Comparison of ENCODE assay signal across 8 cellular contexts in the genomic region with DNA sequence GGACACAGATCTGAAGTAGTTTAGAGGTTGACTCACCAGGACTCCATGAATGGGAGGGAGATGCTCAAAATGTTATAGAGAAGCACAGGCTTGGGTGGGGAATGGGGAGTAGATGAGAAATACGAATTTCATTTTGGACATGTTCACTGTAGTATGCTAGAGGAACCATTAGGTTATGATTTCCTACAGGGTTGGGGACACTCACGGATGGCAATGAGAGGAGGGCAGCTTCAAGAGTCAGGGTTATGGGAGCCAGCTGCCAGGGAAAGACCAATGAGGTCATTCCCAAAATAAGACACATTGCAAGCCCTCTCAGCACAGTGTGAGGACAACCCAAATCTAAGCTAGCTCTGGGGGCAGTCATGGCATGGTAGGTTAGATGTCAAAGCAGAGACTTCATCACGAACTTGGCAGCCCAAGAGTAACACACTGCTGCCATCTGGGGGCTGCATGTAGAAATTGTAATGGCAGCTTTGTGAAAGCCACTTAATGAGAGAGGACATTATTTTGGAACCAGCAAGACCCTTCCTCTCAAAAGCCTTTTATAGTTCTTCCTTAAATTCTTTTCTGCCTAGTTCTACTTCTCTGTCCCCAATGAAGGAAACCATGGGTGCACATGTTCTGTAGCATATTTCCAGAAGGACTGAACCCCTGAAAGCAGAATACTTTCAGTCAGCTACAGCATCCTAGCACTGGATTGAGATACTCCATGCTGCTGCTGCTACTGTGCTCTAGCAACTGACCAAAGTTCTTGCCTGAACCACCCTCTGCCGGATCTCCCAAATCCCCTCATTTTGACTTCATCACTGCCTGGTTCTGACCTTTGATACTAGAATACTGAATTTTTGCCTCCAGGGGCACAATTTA. TPM values are rescaled to one million over a fixed set of nuclear protein-coding genes. Genes with fewer than 3 reads are reported as not detected.
A peak's percentile ranks its signal among the peaks of the same experiment; 100 is the strongest.
DNase-seq lines count a peak whose midpoint lies in the region; ATAC-seq and TF ChIP-seq lines count a peak whose summit lies in the region.

No MANE protein-coding gene starts in this region.

- DNase-seq in activated T-cell treated with anti-CD3 and anti-CD28 coated beads for 24 hours (ENCODE audit: low read depth) (peak; percentile 16), MM.1S (peak; percentile 51), SK-N-DZ (ENCODE audit: low spot score) (peak; percentile 50), caudate nucleus (lab: John Stamatoyannopoulos, UW) (peak in 34 of 61 donors; percentile 0 to 40 (median 7)), left lung (no peak)
- DNase-seq in activated T-cell treated with anti-CD3 and anti-CD28 coated beads, Interleukin-2, amount 50 U/mL, for 24 hours = no peak
- DNase-seq in stimulated activated naive CD8-positive, alpha-beta T cell treated with anti-CD3 and anti-CD28 coated beads, Interleukin-15, amount 100 ng/mL, for 72 hours = peak; percentile 21 to 37
- no peak for DNase-seq in activated T-helper 2 cell treated with anti-CD3 and anti-CD28 coated beads, Interferon-gamma antibody, Interleukin-2, Interleukin-4, amounts not matched to agents 10 μg/mL and 5 μg/mL and 100 μg/mL, durations not matched to agents 14 hours and 24 hours and 36 hours (ENCODE audit: low spot score)

- H3K9me3 ChIP-seq in MM.1S (replicated peaks; ENCODE audit: insufficient read depth, low read length) (no peaks in the 10 kb centered on the region), left lung (no peaks in the 10 kb centered on the region)

- peak; percentile 90 for ATAC-seq in left lung
- ATAC-seq in stimulated activated naive CD8-positive, alpha-beta T cell treated with anti-CD3 and anti-CD28 coated beads, Interleukin-15, amount 100 ng/mL, for 72 hours = peak; percentile 57

- no peaks in the 10 kb centered on the region for H4K20me1 ChIP-seq in MM.1S (ENCODE audit: insufficient read depth, low read length)

- H3K4me1 Mint-ChIP-seq in activated T-cell treated with anti-CD3 and anti-CD28 coated beads, Interleukin-2, amount 50 U/mL, for 24 hours (ENCODE audit: low read depth) = no peaks in the 10 kb centered on the region
- no peaks in the 10 kb centered on the region for H3K4me1 Mint-ChIP-seq in stimulated activated naive CD8-positive, alpha-beta T cell treated with anti-CD3 and anti-CD28 coated beads, Interleukin-15, amount 100 ng/mL, for 72 hours
- no peaks in the 10 kb centered on the region for H3K4me1 Mint-ChIP-seq in activated T-helper 2 cell treated with anti-CD3 and anti-CD28 coated beads, Interferon-gamma antibody, Interleukin-2, Interleukin-4, amounts not matched to agents 10 μg/mL and 5 μg/mL and 100 μg/mL, durations not matched to agents 14 hours and 24 hours and 36 hours (ENCODE audit: low read depth)

- no peaks in the 10 kb centered on the region for H3K4me1 ChIP-seq in MM.1S (ENCODE audit: low read length)
- H3K4me1 ChIP-seq in left lung = peaks cover 0 to 6% of the 10 kb centered on the region in 2 donors

- H3K27me3 Mint-ChIP-seq in activated T-cell treated with anti-CD3 and anti-CD28 coated beads, Interleukin-2, amount 50 U/mL, for 24 hours = peaks cover 42% of the 10 kb centered on the region
- H3K27me3 Mint-ChIP-seq in stimulated activated naive CD8-positive, alpha-beta T cell treated with anti-CD3 and anti-CD28 coated beads, Interleukin-15, amount 100 ng/mL, for 72 hours = peaks cover 9% of the 10 kb centered on the region
- H3K27me3 Mint-ChIP-seq in activated T-helper 2 cell treated with anti-CD3 and anti-CD28 coated beads, Interferon-gamma antibody, Interleukin-2, Interleukin-4, amounts not matched to agents 10 μg/mL and 5 μg/mL and 100 μg/mL, durations not matched to agents 14 hours and 24 hours and 36 hours (ENCODE audit: low read depth) = peaks cover 6% of the 10 kb centered on the region

- H3K27ac Mint-ChIP-seq in activated T-cell treated with anti-CD3 and anti-CD28 coated beads, Interleukin-2, amount 50 U/mL, for 24 hours = no peak overlapping the region
- no peak overlapping the region for H3K27ac Mint-ChIP-seq in stimulated activated naive CD8-positive, alpha-beta T cell treated with anti-CD3 and anti-CD28 coated beads, Interleukin-15, amount 100 ng/mL, for 72 hours
- H3K27ac Mint-ChIP-seq in activated T-helper 2 cell treated with anti-CD3 and anti-CD28 coated beads, Interferon-gamma antibody, Interleukin-2, Interleukin-4, amounts not matched to agents 10 μg/mL and 5 μg/mL and 100 μg/mL, durations not matched to agents 14 hours and 24 hours and 36 hours = no peak overlapping the region

- TF ChIP-seq CTCF in MM.1S (IDR thresholded peaks at IDR 0.05; ENCODE audit: low read length) (peak; percentile 66), left lung (IDR thresholded peaks at IDR 0.05) (peak; percentile 52 to 64)

- H3K9me3 Mint-ChIP-seq in activated T-cell treated with anti-CD3 and anti-CD28 coated beads, Interleukin-2, amount 50 U/mL, for 24 hours = no peaks in the 10 kb centered on the region
- no peaks in the 10 kb centered on the region for H3K9me3 Mint-ChIP-seq in stimulated activated naive CD8-positive, alpha-beta T cell treated with anti-CD3 and anti-CD28 coated beads, Interleukin-15, amount 100 ng/mL, for 72 hours
- no peaks in the 10 kb centered on the region for H3K9me3 Mint-ChIP-seq in activated T-helper 2 cell treated with anti-CD3 and anti-CD28 coated beads, Interferon-gamma antibody, Interleukin-2, Interleukin-4, amounts not matched to agents 10 μg/mL and 5 μg/mL and 100 μg/mL, durations not matched to agents 14 hours and 24 hours and 36 hours

- no peak overlapping the region for H3K9ac ChIP-seq in MM.1S (ENCODE audit: low read length)

- no peak overlapping the region for H3K4me2 ChIP-seq in MM.1S (ENCODE audit: low read depth, low read length)

- H3K79me2 ChIP-seq in MM.1S (ENCODE audit: low read length) = no peaks in the 10 kb centered on the region

- H3K36me3 ChIP-seq in MM.1S (replicated peaks; ENCODE audit: insufficient read depth, low read length) (no peaks in the 10 kb centered on the region), left lung (no peaks in the 10 kb centered on the region)

- no peak overlapping the region for H3K4me3 Mint-ChIP-seq in activated T-cell treated with anti-CD3 and anti-CD28 coated beads, Interleukin-2, amount 50 U/mL, for 24 hours
- no peak overlapping the region for H3K4me3 Mint-ChIP-seq in stimulated activated naive CD8-positive, alpha-beta T cell treated with anti-CD3 and anti-CD28 coated beads, Interleukin-15, amount 100 ng/mL, for 72 hours
- H3K4me3 Mint-ChIP-seq in activated T-helper 2 cell treated with anti-CD3 and anti-CD28 coated beads, Interferon-gamma antibody, Interleukin-2, Interleukin-4, amounts not matched to agents 10 μg/mL and 5 μg/mL and 100 μg/mL, durations not matched to agents 14 hours and 24 hours and 36 hours (ENCODE audit: low read depth) = no peak overlapping the region

- no peaks in the 10 kb centered on the region for H3K36me3 Mint-ChIP-seq in activated T-cell treated with anti-CD3 and anti-CD28 coated beads, Interleukin-2, amount 50 U/mL, for 24 hours (ENCODE audit: low read depth)
- no peaks in the 10 kb centered on the region for H3K36me3 Mint-ChIP-seq in activated T-helper 2 cell treated with anti-CD3 and anti-CD28 coated beads, Interferon-gamma antibody, Interleukin-2, Interleukin-4, amounts not matched to agents 10 μg/mL and 5 μg/mL and 100 μg/mL, durations not matched to agents 14 hours and 24 hours and 36 hours (ENCODE audit: low read depth)

- no peaks in the 10 kb centered on the region for H3K9me2 ChIP-seq in MM.1S (replicated peaks; ENCODE audit: insufficient read depth, low read length)

- no peak overlapping the region for H3K4me3 ChIP-seq in MM.1S (ENCODE audit: low read length)
- no peak overlapping the region for H3K4me3 ChIP-seq in left lung

- no peaks in the 10 kb centered on the region for H3F3A ChIP-seq in MM.1S (ENCODE audit: insufficient read depth, low read length)

- intact Hi-C loops in left lung (cut with DNase I) = no loop called here
- intact Hi-C loops in activated T-helper 2 cell treated with anti-CD3 and anti-CD28 coated beads, Interferon-gamma antibody, Interleukin-2, Interleukin-4, amounts not matched to agents 10 μg/mL and 5 μg/mL and 100 μg/mL, durations not matched to agents 14 hours and 24 hours and 36 hours (cut with micrococcal nuclease) = loop anchor here (1.0 kb wide), 1 partner anchor 203 kb away; no protein-coding TSS in a partner anchor

- H2AFZ ChIP-seq in MM.1S (ENCODE audit: low read length) = no peak overlapping the region

- H3K27ac ChIP-seq in MM.1S (ENCODE audit: low read length) (no peak overlapping the region), caudate nucleus (ENCODE audit: low read depth, low read length) (no peak overlapping the region), left lung (no peak overlapping the region)

- H3K27me3 ChIP-seq in MM.1S (replicated peaks; ENCODE audit: insufficient read depth, low read length) (no peaks in the 10 kb centered on the region), left lung (no peaks in the 10 kb centered on the region)

RNA-seq across cellular contexts. Expression of a gene that starts 16.2 kb away (rescaled TPM):
- polyA plus RNA-seq in SK-N-DZ (2014; cell fraction: cytosol; rRNA removed) = 3.5 and 6.4 TPM in 2 replicates
- polyA plus RNA-seq in SK-N-DZ (2014; cell fraction: nucleus; rRNA removed) = 2.0 and 2.7 TPM in 2 replicates
- under 1 TPM in 1 of 2 donors, not detected in 1; 0.55 TPM for total RNA-seq in left lung
- total RNA-seq in activated T-helper 2 cell treated with anti-CD3 and anti-CD28 coated beads, Interferon-gamma antibody, Interleukin-2, Interleukin-4, amounts not matched to agents 10 μg/mL and 5 μg/mL and 100 μg/mL, durations not matched to agents 14 hours and 24 hours and 36 hours = 0.07 TPM in 1 of 2 replicates, not detected in the other

Comparison
In these comparisons a context has a peak if more than half of its experiments do, and no peak if none do; other contexts are left out.
1. DNase-seq: peak in activated T-cell treated with anti-CD3 and anti-CD28 coated beads for 24 hours (single experiment), MM.1S (single experiment), SK-N-DZ (single experiment), caudate nucleus (34 of 61) and stimulated activated naive CD8-positive, alpha-beta T cell treated with anti-CD3 and anti-CD28 coated beads, Interleukin-15, amount 100 ng/mL, for 72 hours (2 of 2); none in activated T-cell treated with anti-CD3 and anti-CD28 coated beads, Interleukin-2, amount 50 U/mL, for 24 hours (single experiment), left lung (0 of 2) and activated T-helper 2 cell treated with anti-CD3 and anti-CD28 coated beads, Interferon-gamma antibody, Interleukin-2, Interleukin-4, amounts not matched to agents 10 μg/mL and 5 μg/mL and 100 μg/mL, durations not matched to agents 14 hours and 24 hours and 36 hours (single experiment).